In the genomic region with DNA sequence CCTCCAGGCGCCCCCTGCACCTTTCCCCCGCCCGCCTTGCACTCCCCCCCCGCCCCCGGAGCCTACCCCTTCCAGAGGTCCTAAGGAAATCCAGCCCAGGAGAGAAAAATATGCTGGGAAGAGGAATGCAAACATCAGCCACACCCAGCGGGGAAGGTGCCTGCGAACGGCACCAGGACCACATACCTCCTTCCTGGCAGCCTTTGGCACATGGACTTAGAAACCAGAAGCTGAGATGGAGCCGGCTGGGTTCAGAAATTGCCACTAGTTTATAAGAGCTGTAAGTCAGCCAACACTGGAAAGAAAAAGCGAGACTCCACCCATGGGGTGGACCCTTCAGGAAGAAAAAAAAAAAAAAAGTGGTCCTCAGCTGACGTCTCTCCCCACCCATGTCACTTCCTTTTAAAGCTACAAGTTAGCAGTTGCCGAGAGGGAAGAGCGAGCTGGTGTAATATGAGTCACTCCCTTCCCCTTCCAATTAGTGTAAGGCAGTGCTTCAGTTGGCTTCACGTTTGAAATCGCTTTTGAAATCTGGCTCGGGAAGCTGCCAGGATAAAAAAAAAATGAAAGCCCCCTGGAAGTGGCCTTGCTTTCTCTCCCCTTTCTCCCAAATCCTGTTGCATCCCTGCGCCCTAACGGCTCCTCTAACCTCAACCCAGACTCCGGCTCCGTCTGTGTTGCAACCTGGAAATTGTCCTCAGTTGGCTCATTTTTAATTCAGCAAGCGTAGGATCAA, we compare ENCODE assay signal across 8 cellular contexts. TPM values are rescaled to one million over a fixed set of nuclear protein-coding genes. Genes with fewer than 3 reads are reported as not detected.
DNase-seq lines count a peak whose midpoint lies in the region; ATAC-seq and TF ChIP-seq lines count a peak whose summit lies in the region.

A gene with protein sequence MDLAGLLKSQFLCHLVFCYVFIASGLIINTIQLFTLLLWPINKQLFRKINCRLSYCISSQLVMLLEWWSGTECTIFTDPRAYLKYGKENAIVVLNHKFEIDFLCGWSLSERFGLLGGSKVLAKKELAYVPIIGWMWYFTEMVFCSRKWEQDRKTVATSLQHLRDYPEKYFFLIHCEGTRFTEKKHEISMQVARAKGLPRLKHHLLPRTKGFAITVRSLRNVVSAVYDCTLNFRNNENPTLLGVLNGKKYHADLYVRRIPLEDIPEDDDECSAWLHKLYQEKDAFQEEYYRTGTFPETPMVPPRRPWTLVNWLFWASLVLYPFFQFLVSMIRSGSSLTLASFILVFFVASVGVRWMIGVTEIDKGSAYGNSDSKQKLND (minus strand): TSS at position 310 of the 736 bp plus-strand sequence. CDS start 41,848 bp downstream, outside the sequence.

- WGBS in ectodermal cell, 2 experiments = 3 to 6% methylated on average over 16 to 21 of the region's 21 CpGs

- H3K27ac ChIP-seq in ectodermal cell (ENCODE audit: insufficient read depth, low read depth, low read length, poor library complexity, severe bottlenecking) = peak within 1 kb of the TSS; percentile 95
- H3K27ac ChIP-seq in lower lobe of right lung = peak within 1 kb of the TSS; percentile 79

- ATAC-seq in GM19395 (IDR thresholded peaks at IDR 0.05; ENCODE audit: unreplicated experiment) (peak; percentile 98), HG03521 (IDR thresholded peaks at IDR 0.05; ENCODE audit: unreplicated experiment) (peak; percentile 97), lower lobe of right lung (peak; percentile 98)

- H3K9me3 ChIP-seq in ectodermal cell (ENCODE audit: control insufficient read depth, low read length) (no peaks in the 10 kb centered on the region), lower lobe of right lung (no peaks in the 10 kb centered on the region)

- intact Hi-C loops in lower lobe of right lung (cut with DNase I) = no loop called here

- H3K4me3 ChIP-seq in ectodermal cell (ENCODE audit: insufficient read depth, low read depth, low read length) = peak within 1 kb of the TSS; percentile 50
- peak within 1 kb of the TSS; percentile 72 for H3K4me3 ChIP-seq in lower lobe of right lung

- DNase-seq in CD1c-positive myeloid dendritic cell (ENCODE audit: extremely low spot score) (peak; percentile 94), NCI-H82 (lab: John Stamatoyannopoulos, UW) (peak; percentile 89), lower lobe of right lung (peak; percentile 72)
- peak; percentile 39 to 57 for DNase-seq in activated CD4-positive, alpha-beta T cell treated with anti-CD3 and anti-CD28 coated beads, Interleukin-2, amount 50 U/mL, for 48 hours
- DNase-seq in stimulated activated CD4-positive, alpha-beta T cell treated with anti-CD3 and anti-CD28 coated beads, TNF-alpha, amount 100 ng/mL, for 48 hours (ENCODE audit: low read depth in 3 of 3) = peak; percentile 23 to 48 (median 38)

- H3K36me3 ChIP-seq in ectodermal cell (ENCODE audit: control insufficient read depth, insufficient read depth, low read length) = no peaks in the 10 kb centered on the region
- H3K36me3 ChIP-seq in lower lobe of right lung = no peaks in the 10 kb centered on the region

- TF ChIP-seq CTCF in lower lobe of right lung (IDR thresholded peaks at IDR 0.05) = no peak

- H3K27me3 ChIP-seq in ectodermal cell (ENCODE audit: control insufficient read depth, insufficient read depth, low read length, poor library complexity, severe bottlenecking) (no peaks in the 10 kb centered on the region), lower lobe of right lung (ENCODE audit: low read depth) (no peaks in the 10 kb centered on the region)

- peaks cover 12% of the 10 kb centered on the region for H3K4me1 ChIP-seq in ectodermal cell (ENCODE audit: control insufficient read depth, insufficient read depth, low read length)
- H3K4me1 ChIP-seq in lower lobe of right lung = peaks cover 17% of the 10 kb centered on the region

RNA-seq across cellular contexts. Expression of the gene that starts here (rescaled TPM):
- polyA plus RNA-seq in ectodermal cell (2013, experiment 1 of 4) = 42.3 TPM
- 39.6 TPM for polyA plus RNA-seq in ectodermal cell (2013, experiment 2 of 4)
- polyA plus RNA-seq in ectodermal cell (2013, experiment 3 of 4) = 28.2 TPM
- polyA plus RNA-seq in ectodermal cell (2013, experiment 4 of 4) = 31.7 TPM
- 19.7 TPM for total RNA-seq in lower lobe of right lung

Comparison
In these comparisons a context has a peak if more than half of its experiments do, and no peak if none do; other contexts are left out.
1. Peak in every context shown above with its lines: DNase-seq, ATAC-seq, H3K4me3 ChIP-seq and H3K27ac ChIP-seq.
2. DNase-seq: peak in every context shown above with its lines; median percentile 94 in CD1c-positive myeloid dendritic cell; 89 in NCI-H82; 72 in lower lobe of right lung; 48 in activated CD4-positive, alpha-beta T cell treated with anti-CD3 and anti-CD28 coated beads, Interleukin-2, amount 50 U/mL, for 48 hours; 38 in stimulated activated CD4-positive, alpha-beta T cell treated with anti-CD3 and anti-CD28 coated beads, TNF-alpha, amount 100 ng/mL, for 48 hours.